In genomic region chr10:102393411-102394078, GRCh38 we compare ENCODE assay signal across 8 cellular contexts. TPM values are rescaled to one million over a fixed set of nuclear protein-coding genes. Genes with fewer than 3 reads are reported as not detected.
DNase-seq lines count a peak whose midpoint lies in the region; ATAC-seq, FAIRE-seq and TF ChIP-seq lines count a peak whose summit lies in the region.

No MANE protein-coding gene starts in this region.

- H3K36me3 ChIP-seq in colonic mucosa = no peaks in the 10 kb centered on the region

- peaks cover 42% of the 10 kb centered on the region for H3K36me3 Mint-ChIP-seq in CD4-positive, alpha-beta T cell (ENCODE audit: low read depth)
- no peaks in the 10 kb centered on the region for H3K36me3 Mint-ChIP-seq in nephron (ENCODE audit: low read depth)

- H3K27ac ChIP-seq in CD4-positive, alpha-beta T cell (ENCODE audit: low read depth, low read length) = peak overlapping the region; percentile 100
- H3K27ac ChIP-seq in colonic mucosa = peak overlapping the region; percentile 98

- H3K27ac Mint-ChIP-seq in CD4-positive, alpha-beta T cell = peak overlapping the region; percentile 100
- peak overlapping the region in 2 of 3 experiments; percentile 45 to 46 for H3K27ac Mint-ChIP-seq in nephron

- no peak for DNase-seq in CD4-positive, alpha-beta T cell
- DNase-seq in KG1 (lab: John Stamatoyannopoulos, UW) (peak; percentile 74), colonic mucosa (no peak), urothelium cell line (ENCODE audit: low spot score) (no peak), DMS114 treated with DMSO at 0.1 percent for 48 hours (lab: John Stamatoyannopoulos, UW; ENCODE audit: unreplicated experiment) (no peak)
- no peak for DNase-seq in stimulated activated CD4-positive, alpha-beta T cell treated with anti-CD3 and anti-CD28 coated beads, Interleukin-4, amount 100 ng/mL, for 24 hours

- H3K9ac ChIP-seq in colonic mucosa (ENCODE audit: low read depth in 2 of 2, low read length in 2 of 2) = peak overlapping the region; percentile 90 to 95

- POLR2A ChIA-PET in CD4-positive, alpha-beta T cell (lab: Charles Lee) = interaction anchor here (0.7 to 4.6 kb wide), 19 partner anchors 8 to 350 kb away, joined by 3 to 71 read pairs (median 8); partner anchors contain the start of genes ACTR1A, ARL3, C10orf95 and CUEDC2

- H3K4me3 ChIP-seq in colonic mucosa = peak overlapping the region; percentile 73

- no peaks in the 10 kb centered on the region for H3K9me3 Mint-ChIP-seq in CD4-positive, alpha-beta T cell
- no peaks in the 10 kb centered on the region for H3K9me3 Mint-ChIP-seq in nephron

- peaks cover 11% of the 10 kb centered on the region for H3K4me1 ChIP-seq in colonic mucosa

- H3K4me1 Mint-ChIP-seq in CD4-positive, alpha-beta T cell (ENCODE audit: low read depth) = peaks cover 45% of the 10 kb centered on the region
- H3K4me1 Mint-ChIP-seq in nephron = peaks cover 15% of the 10 kb centered on the region

- peak; percentile 87 for TF ChIP-seq CTCF in CD4-positive, alpha-beta T cell (IDR thresholded peaks at IDR 0.05)
- no peak for TF ChIP-seq CTCF in colonic mucosa (IDR thresholded peaks at IDR 0.05)
- TF ChIP-seq CTCF in nephron (IDR thresholded peaks at IDR 0.05; ENCODE audit: unreplicated experiment in 3 of 3) = no peak

- FAIRE-seq in urothelium cell line (lab: Jason Lieb, UNC) = no peak

- no peaks in the 10 kb centered on the region for H3K9me3 ChIP-seq in CD4-positive, alpha-beta T cell (ENCODE audit: control insufficient read depth, low read length)
- no peaks in the 10 kb centered on the region for H3K9me3 ChIP-seq in colonic mucosa

- no peak for ATAC-seq in CD4-positive, alpha-beta T cell (ENCODE audit: poor library complexity)
- ATAC-seq in HG02840 (IDR thresholded peaks at IDR 0.05; ENCODE audit: low FRiP score, unreplicated experiment) = no peak

- intact Hi-C loops in CD4-positive, alpha-beta T cell (cut with DNase I, micrococcal nuclease) = loop anchor here (1.0 to 10.0 kb wide), 8 partner anchors 27 to 351 kb away; partner anchors contain the start of genes FBXL15 (in 1 of the 2), TRIM8 (in 1 of the 2) and WBP1L (in 1 of the 2)
- intact Hi-C loops in colonic mucosa (cut with DNase I) = loop anchor here (5.0 to 10.0 kb wide), 2 partner anchors 89 to 201 kb away; no protein-coding TSS in a partner anchor

- peak overlapping the region; percentile 92 for H3K4me3 Mint-ChIP-seq in CD4-positive, alpha-beta T cell
- H3K4me3 Mint-ChIP-seq in nephron = peak overlapping the region; percentile 79 to 91 (median 91)

- no peaks in the 10 kb centered on the region for H3K27me3 Mint-ChIP-seq in CD4-positive, alpha-beta T cell
- H3K27me3 Mint-ChIP-seq in nephron (ENCODE audit: low read depth) = peaks cover 27% of the 10 kb centered on the region

- CTCF ChIA-PET in CD4-positive, alpha-beta T cell (lab: Charles Lee) = interaction anchor here (1.3 to 4.0 kb wide), 11 partner anchors 9 to 251 kb away, joined by 4 to 26 read pairs (median 7); partner anchors contain the start of genes C10orf95, FBXL15 and TRIM8

- no peaks in the 10 kb centered on the region for H3K27me3 ChIP-seq in CD4-positive, alpha-beta T cell (ENCODE audit: control insufficient read depth, insufficient read depth, low read length)
- H3K27me3 ChIP-seq in colonic mucosa = no peaks in the 10 kb centered on the region

RNA-seq across cellular contexts. Expression of gene NFKB2, which starts 2.0 kb away (rescaled TPM):
- total RNA-seq in CD4-positive, alpha-beta T cell = 100 to 1,000 TPM; 240 to 256 TPM
- 10 to 100 TPM; 29.3 to 44.5 TPM for total RNA-seq in colonic mucosa

RNA-seq across cellular contexts. Expression of gene PSD, which starts 25.0 kb away (rescaled TPM):
- 10 to 100 TPM; 16.7 to 17.8 TPM for total RNA-seq in CD4-positive, alpha-beta T cell
- 10 to 100 TPM in 1 of 2 donors, 1 to 10 TPM in 1; 4.2 to 22.5 TPM for total RNA-seq in colonic mucosa

RNA-seq across cellular contexts. Expression of gene FBXL15, which starts 27.1 kb away (rescaled TPM):
- 10 to 100 TPM; 10.2 to 10.4 TPM for total RNA-seq in CD4-positive, alpha-beta T cell
- total RNA-seq in colonic mucosa = 10 to 100 TPM; 23.7 to 37.3 TPM

RNA-seq across cellular contexts. Expression of gene CUEDC2, which starts 38.8 kb away (rescaled TPM):
- total RNA-seq in CD4-positive, alpha-beta T cell = 10 to 100 TPM; 25.5 to 25.6 TPM
- total RNA-seq in colonic mucosa = 10 to 100 TPM; 30.2 to 32.1 TPM

RNA-seq across cellular contexts. Expression of gene C10orf95, which starts 57.8 kb away (rescaled TPM):
- under 1 TPM; 0.16 to 0.28 TPM for total RNA-seq in CD4-positive, alpha-beta T cell
- 1 to 10 TPM; 2.8 to 4.8 TPM for total RNA-seq in colonic mucosa

Comparison
In these comparisons a context has a peak if more than half of its experiments do, and no peak if none do; other contexts are left out.
1. RNA of gene NFKB2, which starts 2.0 kb away (total RNA-seq): 240 to 256 TPM in CD4-positive, alpha-beta T cell; 29.3 to 44.5 TPM in colonic mucosa; every median in the first group is over 4 times any median in the second.